In genomic region chr5:137022043-137022442, GRCh38 we compare ENCODE assay signal across 22 cellular contexts.
DNase-seq lines count a peak whose midpoint lies in the region; ATAC-seq and TF ChIP-seq lines count a peak whose summit lies in the region.
"Had no signal": no experiment of that assay in that cellular context is flagged by ENCODE, and none has a peak within 500 bp of the region (broad histone marks: within the 10 kb centered on the region; RNA-seq: fewer than 3 reads in every experiment).

No MANE protein-coding gene starts in this region.

- no peaks in the 10 kb centered on the region for H3F3A ChIP-seq in GM23248 (ENCODE audit: insufficient read depth)
- H3F3A ChIP-seq in PC-3 (ENCODE audit: low read length, unreplicated experiment), result no peaks in the 10 kb centered on the region

- H3K9me2 ChIP-seq in GM23248 (ENCODE audit: insufficient read depth) (no peaks in the 10 kb centered on the region), PC-3 (replicated peaks; ENCODE audit: low read length) (no peaks in the 10 kb centered on the region)

- CTCF ChIA-PET in PC-3 (lab: Charles Lee), result no interaction called here

- H3K27me3 ChIP-seq in GM23248 (replicated peaks; ENCODE audit: insufficient read depth) (no peaks in the 10 kb centered on the region), osteoblast (ENCODE audit: insufficient read depth, low read length) (no peaks in the 10 kb centered on the region), PC-3 (ENCODE audit: low read length) (no peaks in the 10 kb centered on the region)
- H3K27me3 ChIP-seq: body of pancreas, left lung, Peyer's patch, spleen, testis had no signal

- H3K4me2 ChIP-seq in GM23248 (ENCODE audit: unreplicated experiment) (no peak overlapping the region), osteoblast (ENCODE audit: insufficient read depth, low read length) (peak overlapping the region; percentile 76), PC-3 (ENCODE audit: low read length) (no peak overlapping the region)

- in situ Hi-C loops in GM23248 (cut with MboI), result no loop called here

- H4K20me1 ChIP-seq in GM23248 (ENCODE audit: insufficient read depth) (no peaks in the 10 kb centered on the region), osteoblast (ENCODE audit: insufficient read depth, low read length) (peaks cover 22% of the 10 kb centered on the region), PC-3 (ENCODE audit: low read length) (no peaks in the 10 kb centered on the region)

- no peaks in the 10 kb centered on the region for H3K27me3 Mint-ChIP-seq in immature natural killer cell (ENCODE audit: low read depth in 3 of 3)

- no peak overlapping the region for H3K27ac Mint-ChIP-seq in immature natural killer cell
- H3K27ac Mint-ChIP-seq: activated naive CD4-positive, alpha-beta T cell treated with anti-CD3 and anti-CD28 coated beads, Interleukin-2, amount 50 U/mL, for 24 hours; HFFc6 had no signal

- 63 to 66% methylated on average over 3 of the region's 3 CpGs for WGBS in GM23248 (ENCODE audit: low coverage in 1 of 2, low lambda C conversion rate in 2 of 2, missing lambda C conversion rate in 2 of 2), 2 experiments

- H3K4me3 Mint-ChIP-seq in immature natural killer cell, result no peak overlapping the region
- H3K4me3 Mint-ChIP-seq: activated naive CD4-positive, alpha-beta T cell treated with anti-CD3 and anti-CD28 coated beads, Interleukin-2, amount 50 U/mL, for 24 hours had no signal

- H3K4me1 ChIP-seq in GM23248 (ENCODE audit: insufficient read depth) (0 out of 2 replicates have a peak, but pooled peaks cover 4% of the 10 kb centered on the region), osteoblast (ENCODE audit: insufficient read depth, low read length) (peaks cover 13% of the 10 kb centered on the region), PC-3 (ENCODE audit: insufficient read depth, low read length) (no peaks in the 10 kb centered on the region; the same call in 1 of the 2 replicates)
- H3K4me1 ChIP-seq: body of pancreas, left lung, Peyer's patch, spleen, testis had no signal

- POLR2A ChIA-PET in PC-3 (lab: Charles Lee; ENCODE audit: unreplicated experiment), result no interaction called here

- H3K4me1 Mint-ChIP-seq in immature natural killer cell, result no peaks in the 10 kb centered on the region
- H3K4me1 Mint-ChIP-seq: activated naive CD4-positive, alpha-beta T cell treated with anti-CD3 and anti-CD28 coated beads, Interleukin-2, amount 50 U/mL, for 24 hours had no signal

- H3K9ac ChIP-seq in GM23248 (no peak overlapping the region), PC-3 (ENCODE audit: low read length) (no peak overlapping the region)

- no peak for ATAC-seq in PC-3
- ATAC-seq: body of pancreas, left lung had no signal

- H3K9me3 Mint-ChIP-seq in immature natural killer cell, result peaks cover 0 to 4% (median 0%) of the 10 kb centered on the region in 6 donors
- H3K9me3 Mint-ChIP-seq: HFFc6 had no signal

- no peak overlapping the region for H3K4me3 ChIP-seq in GM23248
- H3K4me3 ChIP-seq in fibroblast of the aortic adventitia (ENCODE audit: low read depth, low read length), result no peak overlapping the region
- no peak overlapping the region for H3K4me3 ChIP-seq in osteoblast (ENCODE audit: insufficient read depth, low read length)
- H3K4me3 ChIP-seq in PC-3 (ENCODE audit: low read length), result no peak overlapping the region
- H3K4me3 ChIP-seq: body of pancreas, left lung, Peyer's patch, spleen, testis had no signal

- no peaks in the 10 kb centered on the region for H3K36me3 ChIP-seq in GM23248 (ENCODE audit: low read depth)
- H3K36me3 ChIP-seq in osteoblast (ENCODE audit: insufficient read depth, low read length), result no peaks in the 10 kb centered on the region
- no peaks in the 10 kb centered on the region for H3K36me3 ChIP-seq in PC-3 (ENCODE audit: low read depth, low read length)
- H3K36me3 ChIP-seq: left lung, Peyer's patch, spleen had no signal

- H3K9me3 ChIP-seq in GM23248 (ENCODE audit: low read depth), result no peaks in the 10 kb centered on the region
- no peaks in the 10 kb centered on the region for H3K9me3 ChIP-seq in osteoblast (ENCODE audit: low read depth, low read length)
- no peaks in the 10 kb centered on the region for H3K9me3 ChIP-seq in PC-3 (ENCODE audit: low read length)
- H3K9me3 ChIP-seq: body of pancreas, left lung, Peyer's patch, spleen, testis had no signal

- DNase-seq in GM23248, result peak; percentile 24
- DNase-seq in RPMI7951 (ENCODE audit: low read depth), result peak; percentile 60
- DNase-seq in fibroblast of the aortic adventitia (ENCODE audit: low read depth), result peak; percentile 66
- DNase-seq in osteoblast (ENCODE audit: insufficient read length, low spot score, missing footprints), result no peak
- no peak for DNase-seq in immature natural killer cell
- no peak for DNase-seq in PC-3
- DNase-seq in activated CD8-positive, alpha-beta memory T cell treated with anti-CD3 and anti-CD28 coated beads, Interleukin-2, amount 50 U/mL, for 48 hours, result no peak
- DNase-seq in SHP77 treated with DMSO at 0.1 percent for 48 hours (lab: John Stamatoyannopoulos, UW), result no peak
- DNase-seq: activated CD4-positive, alpha-beta T cell treated with anti-CD3 and anti-CD28 coated beads, Interleukin-2, amount 50 U/mL, for 1 hour; body of pancreas; HFFc6; left lung; NCI-H1048; NCI-H2029; NCI-H2227 treated with DMSO at 0.1 percent for 48 hours; NK-92 treated with Interleukin-12 subunit alpha and Interleukin-12 subunit beta, amount 100 ng/mL, for 24 hours; Peyer's patch; spleen; stimulated activated CD4-positive, alpha-beta T cell treated with anti-CD3 and anti-CD28 coated beads, Interleukin-4, amount 100 ng/mL, for 1 hour; stimulated activated naive CD4-positive, alpha-beta T cell; testis had no signal

- H3K36me3 Mint-ChIP-seq in immature natural killer cell, result no peaks in the 10 kb centered on the region
- H3K36me3 Mint-ChIP-seq: activated naive CD4-positive, alpha-beta T cell treated with anti-CD3 and anti-CD28 coated beads, Interleukin-2, amount 50 U/mL, for 24 hours had no signal

- H2AFZ ChIP-seq in GM23248 (no peak overlapping the region), osteoblast (ENCODE audit: low read length) (no peak overlapping the region), PC-3 (ENCODE audit: low read length) (no peak overlapping the region)

- H3K27ac ChIP-seq in GM23248, result no peak overlapping the region
- no peak overlapping the region for H3K27ac ChIP-seq in osteoblast (ENCODE audit: low read depth, low read length)
- no peak overlapping the region for H3K27ac ChIP-seq in PC-3 (ENCODE audit: low read length)
- H3K27ac ChIP-seq: body of pancreas, left lung, Peyer's patch, spleen, testis had no signal

- BruUV-seq in PC-3 (replicated peaks; lab: Mats Ljungman, UMichigan), result no TSS peak

- intact Hi-C loops in PC-3 (cut with micrococcal nuclease), result no loop called here

- H3K79me2 ChIP-seq in GM23248 (ENCODE audit: insufficient read depth), result peaks cover 9% of the 10 kb centered on the region; the same call in 1 of the 2 replicates
- H3K79me2 ChIP-seq in osteoblast (ENCODE audit: insufficient read depth, low read length), result no peaks in the 10 kb centered on the region
- H3K79me2 ChIP-seq in PC-3 (ENCODE audit: low read length), result no peaks in the 10 kb centered on the region

- TF ChIP-seq CTCF in fibroblast of the aortic adventitia (IDR thresholded peaks at IDR 0.05; ENCODE audit: insufficient read depth, low read length) (no peak), osteoblast (IDR thresholded peaks at IDR 0.05; ENCODE audit: extremely low read depth, low read depth, low read length) (no peak), PC-3 (conservative IDR thresholded peaks at IDR 0.05; ENCODE audit: low read depth, low read length) (no peak)

Comparison
In these comparisons a context has a peak if more than half of its experiments do, and no peak if none do; other contexts are left out.
1. DNase-seq: peak in GM23248 (single experiment), RPMI7951 (single experiment) and fibroblast of the aortic adventitia (single experiment); none in osteoblast (single experiment), immature natural killer cell (0 of 3), PC-3 (single experiment), activated CD8-positive, alpha-beta memory T cell treated with anti-CD3 and anti-CD28 coated beads, Interleukin-2, amount 50 U/mL, for 48 hours (single experiment) and SHP77 treated with DMSO at 0.1 percent for 48 hours (single experiment).